Comparison of ENCODE assay signal across 8 cellular contexts in the genomic region with DNA sequence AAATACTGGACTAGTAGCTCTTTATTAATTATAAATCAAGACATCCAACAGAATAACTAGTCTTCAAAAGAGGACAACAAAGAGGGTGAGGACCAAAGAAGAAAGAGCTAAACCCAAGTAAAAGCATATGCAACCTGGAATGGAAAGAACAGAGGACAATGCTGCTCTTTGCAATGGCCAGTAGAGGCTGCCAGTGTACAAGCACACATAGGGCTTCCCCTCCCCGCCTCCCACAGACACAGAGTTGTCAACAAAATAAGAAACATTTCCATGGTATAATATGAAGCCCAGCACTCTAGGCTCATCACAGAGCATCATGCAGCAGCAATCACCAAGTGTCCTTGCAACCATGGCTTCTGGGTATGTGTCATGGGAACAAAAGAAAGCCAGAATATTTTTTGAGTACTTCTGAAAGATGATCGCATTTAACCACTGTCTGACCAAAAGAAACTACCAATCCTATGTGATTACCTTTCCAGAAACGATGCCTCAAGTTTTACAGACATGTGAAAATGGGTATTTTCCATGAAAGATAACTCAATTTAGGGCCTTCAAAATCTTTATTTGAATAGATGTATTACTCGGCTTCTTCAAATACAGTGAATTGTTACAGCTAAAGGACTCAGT. TPM values are rescaled to one million over a fixed set of nuclear protein-coding genes. Genes with fewer than 3 reads are reported as not detected.
A peak's percentile ranks its signal among the peaks of the same experiment; 100 is the strongest.
DNase-seq lines count a peak whose midpoint lies in the region; ATAC-seq, FAIRE-seq and TF ChIP-seq lines count a peak whose summit lies in the region.

No MANE protein-coding gene starts in this region.

- 47% methylated on average over 4 of the region's 4 CpGs for WGBS in K562 (ENCODE audit: insufficient coverage, low coverage, missing lambda C conversion rate)

- TF ChIP-seq POLR2A in K562 (conservative IDR thresholded peaks at IDR 0.05) = no peak

- peak; percentile 76 for FAIRE-seq in K562 (lab: Jason Lieb, UNC)

- no peaks in the 10 kb centered on the region for H4K20me1 ChIP-seq in K562 (replicated peaks; ENCODE audit: control insufficient read depth, insufficient read depth, low read length)

- no peaks in the 10 kb centered on the region for H3K79me2 ChIP-seq in K562 (ENCODE audit: control insufficient read depth, insufficient read depth, low read length)

- no peak overlapping the region for H3K9ac ChIP-seq in K562 (ENCODE audit: insufficient read depth in 1 of 2, low read depth in 2 of 2, low read length in 2 of 2)

- no peaks in the 10 kb centered on the region; a peak in 2 of 5 replicates for H3K4me1 ChIP-seq in K562 (replicated peaks in 1 of 2; ENCODE audit: control insufficient read depth in 2 of 2, insufficient read depth in 2 of 2, low read length in 2 of 2)

- in situ Hi-C loops in K562 (cut with MboI) = loop anchor here (25.0 kb wide), 2 partner anchors 220 to 645 kb away; no protein-coding TSS in a partner anchor

- no peaks in the 10 kb centered on the region for H3K27me3 ChIP-seq in K562 (ENCODE audit: control insufficient read depth in 2 of 2, insufficient read depth in 2 of 2, low read length in 2 of 2)

- peak; percentile 77 to 87 (median 87) for TF ChIP-seq CTCF in K562 (IDR thresholded peaks at IDR 0.05 in 2 of 3, conservative IDR thresholded peaks at IDR 0.05 in 1 of 3; ENCODE audit: insufficient read depth in 2 of 3, low read depth in 1 of 3, low read length in 3 of 3)

- no peaks in the 10 kb centered on the region for H3K9me1 ChIP-seq in K562 (ENCODE audit: control insufficient read depth, insufficient read depth, low read length)

- no peak for TF ChIP-seq EP300 in K562 (IDR thresholded peaks at IDR 0.05; ENCODE audit: low read length)

- no peak overlapping the region for H3K4me3 ChIP-seq in K562

- CTCF ChIA-PET in K562 (lab: Yijun Ruan, JAX; ENCODE audit: low intra/inter-chr PET ratio) = no interaction called here

- no peak overlapping the region for H3K4me2 ChIP-seq in K562 (ENCODE audit: insufficient read depth, low read length)

- no peaks in the 10 kb centered on the region for H3K36me3 ChIP-seq in K562 (ENCODE audit: control insufficient read depth, insufficient read depth, low read length)

- H3K9me3 ChIP-seq in K562 (replicated peaks; ENCODE audit: control insufficient read depth, insufficient read depth, low read depth, low read length) = no peaks in the 10 kb centered on the region

- no peak overlapping the region for H3K27ac ChIP-seq in K562 (ENCODE audit: extremely low read depth, low read depth, low read length)

- POLR2A ChIA-PET in K562 (lab: Yijun Ruan, JAX) = no interaction called here

- DNase-seq in activated gamma-delta T cell treated with Interleukin-2 at 50 U/mL for 16 hours (peak; percentile 50), activated gamma-delta T cell (lab: John Stamatoyannopoulos, UW) (no peak), NCI-H1417 (lab: John Stamatoyannopoulos, UW) (peak; percentile 39 to 80 (median 52)), T-helper 22 cell (ENCODE audit: low read depth) (peak; percentile 8), K562 (ENCODE audit: extremely low read depth in 1 of 4, low spot score in 3 of 4) (peak; percentile 9 to 70 (median 26)), iPS-NIHi7 (ENCODE audit: extremely low spot score) (peak; percentile 62)
- peak in 3 of 4 experiments; percentile 23 to 27 (median 23) for DNase-seq in stimulated activated CD4-positive, alpha-beta T cell treated with anti-CD3 and anti-CD28 coated beads, Interleukin-1b, Interleukin-23, amount 100 ng/mL, for 24 hours (ENCODE audit: low read depth in 4 of 4, low spot score in 1 of 4)

- ATAC-seq in HG02852 (IDR thresholded peaks at IDR 0.05; ENCODE audit: unreplicated experiment) (peak; percentile 99), K562 (peak; percentile 99)

- no TSS peak for BruUV-seq in K562 (replicated peaks; lab: Mats Ljungman, UMichigan)

- no peak overlapping the region for H2AFZ ChIP-seq in K562 (ENCODE audit: low read depth, low read length)

- intact Hi-C loops in K562 (cut with micrococcal nuclease) = loop anchor here (1.0 to 10.0 kb wide), 5 partner anchors 57 to 650 kb away; no protein-coding TSS in a partner anchor

- peak; percentile 86 to 88 for TF ChIP-seq RAD21 in K562 (CRISPR knock-in tag; conservative IDR thresholded peaks at IDR 0.05 in 1 of 2, IDR thresholded peaks at IDR 0.05 in 1 of 2)

TF ChIP-seq in K562, 482 proteins besides CTCF, POLR2A, EP300 and RAD21 (continues in another document):
- TF ChIP-seq ARID3B (CRISPR knock-in tag; IDR thresholded peaks at IDR 0.05; ENCODE audit: borderline replicate concordance) (no peak), NFXL1 (CRISPR knock-in tag; IDR thresholded peaks at IDR 0.05) (no peak), E2F3 (CRISPR knock-in tag; IDR thresholded peaks at IDR 0.05) (no peak), MED1 (CRISPR knock-in tag; IDR thresholded peaks at IDR 0.05; ENCODE audit: borderline replicate concordance) (no peak), TCF3 (CRISPR knock-in tag; IDR thresholded peaks at IDR 0.05) (no peak), NCOA1 (IDR thresholded peaks at IDR 0.05; ENCODE audit: low read depth) (no peak), MEF2A (IDR thresholded peaks at IDR 0.05; ENCODE audit: control insufficient read depth, low read depth, low read length) (no peak), MYC (IDR thresholded peaks at IDR 0.05; ENCODE audit: low read depth, low read length) (no peak), MYC (CRISPR knock-in tag; IDR thresholded peaks at IDR 0.05; ENCODE audit: borderline replicate concordance, low read depth) (no peak), DEAF1 (CRISPR knock-in tag; IDR thresholded peaks at IDR 0.05) (peak; percentile 71), CC2D1A (IDR thresholded peaks at IDR 0.05) (0 out of 2 replicates have a peak, but pooled peaks have one; percentile 39), NCOR1 (IDR thresholded peaks at IDR 0.05) (no peak), KLF10 (CRISPR knock-in tag; IDR thresholded peaks at IDR 0.05) (no peak)
- TF ChIP-seq, protein P1, sequence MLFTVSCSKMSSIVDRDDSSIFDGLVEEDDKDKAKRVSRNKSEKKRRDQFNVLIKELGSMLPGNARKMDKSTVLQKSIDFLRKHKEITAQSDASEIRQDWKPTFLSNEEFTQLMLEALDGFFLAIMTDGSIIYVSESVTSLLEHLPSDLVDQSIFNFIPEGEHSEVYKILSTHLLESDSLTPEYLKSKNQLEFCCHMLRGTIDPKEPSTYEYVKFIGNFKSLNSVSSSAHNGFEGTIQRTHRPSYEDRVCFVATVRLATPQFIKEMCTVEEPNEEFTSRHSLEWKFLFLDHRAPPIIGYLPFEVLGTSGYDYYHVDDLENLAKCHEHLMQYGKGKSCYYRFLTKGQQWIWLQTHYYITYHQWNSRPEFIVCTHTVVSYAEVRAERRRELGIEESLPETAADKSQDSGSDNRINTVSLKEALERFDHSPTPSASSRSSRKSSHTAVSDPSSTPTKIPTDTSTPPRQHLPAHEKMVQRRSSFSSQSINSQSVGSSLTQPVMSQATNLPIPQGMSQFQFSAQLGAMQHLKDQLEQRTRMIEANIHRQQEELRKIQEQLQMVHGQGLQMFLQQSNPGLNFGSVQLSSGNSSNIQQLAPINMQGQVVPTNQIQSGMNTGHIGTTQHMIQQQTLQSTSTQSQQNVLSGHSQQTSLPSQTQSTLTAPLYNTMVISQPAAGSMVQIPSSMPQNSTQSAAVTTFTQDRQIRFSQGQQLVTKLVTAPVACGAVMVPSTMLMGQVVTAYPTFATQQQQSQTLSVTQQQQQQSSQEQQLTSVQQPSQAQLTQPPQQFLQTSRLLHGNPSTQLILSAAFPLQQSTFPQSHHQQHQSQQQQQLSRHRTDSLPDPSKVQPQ (CRISPR knock-in tag; IDR thresholded peaks at IDR 0.05; ENCODE audit: borderline replicate concordance) = no peak

RNA-seq across cellular contexts. Expression of gene RFX3, which starts 58.1 kb away (rescaled TPM):
- total RNA-seq in K562 (2011; cell fraction: chromatin; rRNA removed; ENCODE audit: low replicate concordance) = 11.5 and 17.9 TPM in 2 replicates
- total RNA-seq in K562 (2011; cell fraction: nucleolus; rRNA removed) = 3.5 and 4.7 TPM in 2 replicates
- 7.8 and 16.4 TPM in 2 replicates for total RNA-seq in K562 (2011; cell fraction: nucleoplasm; rRNA removed)
- 0.86 and 2.4 TPM in 2 replicates for total RNA-seq in K562 (2014; rRNA removed)
- 3.3 and 3.9 TPM in 2 replicates for total RNA-seq in K562 (2014; rRNA removed; fragmentation: Illumina TruSeq; extraction: Trizol)
- total RNA-seq in K562 (2015; rRNA removed; fragmentation: Illumina TruSeq; extraction: Trizol) = 2.0 and 2.1 TPM in 2 replicates
- 4.9 and 5.2 TPM in 2 replicates for total RNA-seq in K562 (2021)
- polyA plus RNA-seq in K562 (2011; rRNA removed) = 3.9 and 5.7 TPM in 2 replicates
- 2.6 and 3.3 TPM in 2 replicates for polyA plus RNA-seq in K562 (2011; cell fraction: cytosol; rRNA removed)
- 9.5 TPM in 2 replicates for polyA plus RNA-seq in K562 (2011; cell fraction: nucleus; rRNA removed)
- polyA plus RNA-seq in K562 (2012) = 1.5 and 3.3 TPM in 2 replicates
- polyA plus RNA-seq in K562 (2014; fragmentation: Illumina TruSeq; extraction: Trizol) = 2.7 TPM in 2 replicates
- polyA plus RNA-seq in K562 (2014; fragmentation: Nextera tagmentation; extraction: Ambion mirVana) = 1 to 10 TPM; 1.4 TPM
- polyA plus RNA-seq in K562 (2014; rRNA removed) = 1.4 and 1.5 TPM in 2 replicates
- polyA minus RNA-seq in K562 (2011; rRNA and poly(A)+ RNA removed) = 33.2 and 42.7 TPM in 2 replicates
- polyA minus RNA-seq in K562 (2011; cell fraction: cytosol; rRNA and poly(A)+ RNA removed) = 2.3 and 5.9 TPM in 2 replicates
- 17.6 and 25.2 TPM in 2 replicates for polyA minus RNA-seq in K562 (2011; cell fraction: nucleus; rRNA and poly(A)+ RNA removed)
